Comparison of ENCODE assay signal across 1 cellular context in the genomic region with DNA sequence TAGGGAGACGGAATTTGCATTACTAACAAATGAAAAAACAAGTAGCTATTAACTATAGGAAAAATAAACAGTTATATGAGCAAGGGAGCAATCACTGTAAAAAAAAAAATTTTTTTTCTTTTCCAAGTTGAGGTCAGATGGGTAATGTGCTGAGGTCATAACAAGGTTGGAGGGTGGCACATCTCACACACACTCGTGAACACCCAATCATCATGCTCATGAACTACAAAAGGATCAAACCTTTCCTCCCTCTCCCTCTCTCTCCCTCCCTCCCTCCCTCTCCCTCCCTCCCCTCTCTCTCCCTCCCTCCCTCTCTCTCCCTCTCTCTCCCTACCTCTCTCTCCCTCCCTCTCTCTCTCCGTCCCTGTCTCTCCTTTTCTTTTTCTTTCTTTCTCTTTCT.
TF ChIP-seq lines count a peak whose summit lies in the region.

No MANE protein-coding gene starts in this region.

TF ChIP-seq in IMR-90, 13 proteins besides CTCF, POLR2A, EP300 and RAD21:
- TF ChIP-seq FOS (IDR thresholded peaks at IDR 0.05; ENCODE audit: low read depth, low read length), result no peak
- no peak for TF ChIP-seq BHLHE40 (IDR thresholded peaks at IDR 0.05; ENCODE audit: low read depth, low read length)
- TF ChIP-seq, protein P1, sequence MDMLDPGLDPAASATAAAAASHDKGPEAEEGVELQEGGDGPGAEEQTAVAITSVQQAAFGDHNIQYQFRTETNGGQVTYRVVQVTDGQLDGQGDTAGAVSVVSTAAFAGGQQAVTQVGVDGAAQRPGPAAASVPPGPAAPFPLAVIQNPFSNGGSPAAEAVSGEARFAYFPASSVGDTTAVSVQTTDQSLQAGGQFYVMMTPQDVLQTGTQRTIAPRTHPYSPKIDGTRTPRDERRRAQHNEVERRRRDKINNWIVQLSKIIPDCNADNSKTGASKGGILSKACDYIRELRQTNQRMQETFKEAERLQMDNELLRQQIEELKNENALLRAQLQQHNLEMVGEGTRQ (IDR thresholded peaks at IDR 0.05; ENCODE audit: low read depth, low read length), result no peak
- no peak for TF ChIP-seq MAZ (IDR thresholded peaks at IDR 0.05; ENCODE audit: borderline replicate concordance, low read depth, low read length)
- TF ChIP-seq MXI1 (IDR thresholded peaks at IDR 0.05; ENCODE audit: borderline replicate concordance, low read depth, low read length), result no peak
- TF ChIP-seq RFX5 (IDR thresholded peaks at IDR 0.05; ENCODE audit: low read depth, low read length), result no peak
- TF ChIP-seq SMC3 (IDR thresholded peaks at IDR 0.05; ENCODE audit: low read depth, low read length), result no peak
- no peak for TF ChIP-seq MAFK (IDR thresholded peaks at IDR 0.05; ENCODE audit: low read depth, low read length)
- no peak for TF ChIP-seq CEBPB (IDR thresholded peaks at IDR 0.05; ENCODE audit: low read depth, low read length)
- TF ChIP-seq NFE2L2 (IDR thresholded peaks at IDR 0.05; ENCODE audit: low read depth, low read length), result no peak
- no peak for TF ChIP-seq CHD1 (IDR thresholded peaks at IDR 0.05; ENCODE audit: low read depth, low read length)
- no peak for TF ChIP-seq RCOR1 (IDR thresholded peaks at IDR 0.05; ENCODE audit: insufficient replicate concordance, low read length)
- TF ChIP-seq, protein P2, sequence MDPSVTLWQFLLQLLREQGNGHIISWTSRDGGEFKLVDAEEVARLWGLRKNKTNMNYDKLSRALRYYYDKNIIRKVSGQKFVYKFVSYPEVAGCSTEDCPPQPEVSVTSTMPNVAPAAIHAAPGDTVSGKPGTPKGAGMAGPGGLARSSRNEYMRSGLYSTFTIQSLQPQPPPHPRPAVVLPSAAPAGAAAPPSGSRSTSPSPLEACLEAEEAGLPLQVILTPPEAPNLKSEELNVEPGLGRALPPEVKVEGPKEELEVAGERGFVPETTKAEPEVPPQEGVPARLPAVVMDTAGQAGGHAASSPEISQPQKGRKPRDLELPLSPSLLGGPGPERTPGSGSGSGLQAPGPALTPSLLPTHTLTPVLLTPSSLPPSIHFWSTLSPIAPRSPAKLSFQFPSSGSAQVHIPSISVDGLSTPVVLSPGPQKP (IDR thresholded peaks at IDR 0.05; ENCODE audit: borderline replicate concordance, low read depth, low read length), result no peak
